12 cellular contexts compared by ENCODE assay signal in genomic region chr22:48488611-48489456, GRCh38.
A peak's percentile ranks its signal among the peaks of the same experiment; 100 is the strongest.
DNase-seq lines count a peak whose midpoint lies in the region; FAIRE-seq and TF ChIP-seq lines count a peak whose summit lies in the region.
"Had no signal": no experiment of that assay in that cellular context is flagged by ENCODE, and none has a peak within 500 bp of the region (broad histone marks: within the 10 kb centered on the region; RNA-seq: fewer than 3 reads in every experiment).

No MANE protein-coding gene starts in this region.

- no peak overlapping the region; the same call in 1 of the 2 replicates for H3K14ac ChIP-seq in H9 (ENCODE audit: insufficient read depth, low read length)

- no peak for TF ChIP-seq CTCF in A673 (conservative IDR thresholded peaks at IDR 0.05; ENCODE audit: low read depth, low read length)
- peak; percentile 34; the same call in 2 of the 3 replicates for TF ChIP-seq CTCF in H9 (conservative IDR thresholded peaks at IDR 0.05)
- peak; percentile 21 for TF ChIP-seq CTCF in neural progenitor cell (IDR thresholded peaks at IDR 0.05)

- H4K5ac ChIP-seq in H9 (ENCODE audit: insufficient read length, low read depth, low read length) = no peak overlapping the region

- H2BK15ac ChIP-seq in H9 (ENCODE audit: low read depth, low read length) = no peak overlapping the region

- H4K91ac ChIP-seq in H9 (ENCODE audit: insufficient read length, low read depth, low read length) = no peak overlapping the region

- BruUV-seq in A673 (replicated peaks; lab: Mats Ljungman, UMichigan) = no TSS peak

- H3K56ac ChIP-seq in H9 (ENCODE audit: insufficient read length, low read depth, low read length) = no peak overlapping the region

- WGBS in H9 (ENCODE audit: extremely low coverage, insufficient read length, low lambda C conversion rate) = no CpG with 5 or more reads among the region's 76 CpGs
- 13% methylated on average over 76 of the region's 76 CpGs for WGBS in ectodermal cell, 2 experiments
- 13 to 27% (median 17%) methylated on average over 40 to 76 of the region's 76 CpGs for WGBS in small intestine, 3 donors

- H4K20me1 ChIP-seq in H9 (ENCODE audit: control insufficient read depth, insufficient read depth, insufficient read length) (no peaks in the 10 kb centered on the region), neural progenitor cell (ENCODE audit: low read depth) (peaks cover 33% of the 10 kb centered on the region), Karpas-422 (ENCODE audit: insufficient read depth, low read depth, low read length) (0 out of 2 replicates have a peak, but pooled peaks cover 11% of the 10 kb centered on the region)

- H3K36me3 ChIP-seq in A673 (ENCODE audit: insufficient read depth, low read length, poor library complexity, severe bottlenecking) (no peaks in the 10 kb centered on the region), ectodermal cell (ENCODE audit: control insufficient read depth, insufficient read depth, low read length) (no peaks in the 10 kb centered on the region), neural progenitor cell (no peaks in the 10 kb centered on the region), Karpas-422 (ENCODE audit: insufficient read depth, low read length) (no peaks in the 10 kb centered on the region), small intestine (ENCODE audit: control insufficient read depth in 2 of 2, insufficient read depth in 2 of 2, low read length in 2 of 2) (no peaks in the 10 kb centered on the region)

- H3K27ac ChIP-seq in A673 (ENCODE audit: low read depth, low read length, poor library complexity, severe bottlenecking) = no peak overlapping the region
- no peak overlapping the region for H3K27ac ChIP-seq in H9 (ENCODE audit: insufficient read length, low read depth, low read length)
- H3K27ac ChIP-seq in ectodermal cell (ENCODE audit: insufficient read depth, low read depth, low read length, poor library complexity, severe bottlenecking) = no peak overlapping the region
- no peak overlapping the region for H3K27ac ChIP-seq in neural progenitor cell
- no peak overlapping the region for H3K27ac ChIP-seq in Karpas-422 (ENCODE audit: low read length)
- H3K27ac ChIP-seq in small intestine (ENCODE audit: low read depth in 1 of 2, low read length in 1 of 2) = no peak overlapping the region

- peaks cover 3% of the 10 kb centered on the region for H3K79me1 ChIP-seq in H9 (ENCODE audit: insufficient read depth, low read depth, low read length, poor library complexity, severe bottlenecking)

- H3K27me3 ChIP-seq in A673 (replicated peaks; ENCODE audit: insufficient read depth, low read depth, low read length, poor library complexity) = no peaks in the 10 kb centered on the region
- no peaks in the 10 kb centered on the region for H3K27me3 ChIP-seq in H9 (ENCODE audit: insufficient read depth, low read length)
- H3K27me3 ChIP-seq in ectodermal cell (ENCODE audit: control insufficient read depth, insufficient read depth, low read length, poor library complexity, severe bottlenecking) = peaks cover 36% of the 10 kb centered on the region
- H3K27me3 ChIP-seq in neural progenitor cell = peaks cover 38% of the 10 kb centered on the region
- no peaks in the 10 kb centered on the region for H3K27me3 ChIP-seq in Karpas-422 (ENCODE audit: low read length)
- peaks cover 18 to 23% of the 10 kb centered on the region in 2 donors for H3K27me3 ChIP-seq in small intestine (ENCODE audit: control insufficient read depth in 2 of 2, insufficient read depth in 2 of 2, low read length in 2 of 2)

- H3K36me3 Mint-ChIP-seq in H9 (ENCODE audit: insufficient read depth in 1 of 3, low read depth in 3 of 3) = peaks cover 0 to 10% (median 1%) of the 10 kb centered on the region in 3 experiments; a peak in 1 of 7 replicates
- H3K36me3 Mint-ChIP-seq in neural progenitor cell = no peaks in the 10 kb centered on the region
- no peaks in the 10 kb centered on the region for H3K36me3 Mint-ChIP-seq in activated naive CD8-positive, alpha-beta T cell treated with anti-CD3 and anti-CD28 coated beads for 36 hours
- H3K36me3 Mint-ChIP-seq: IgD-negative memory B cell had no signal

- no peaks in the 10 kb centered on the region for H3K9me2 ChIP-seq in Karpas-422 (replicated peaks; ENCODE audit: insufficient read depth, low read length)

- no peak overlapping the region for H2BK20ac ChIP-seq in H9 (ENCODE audit: low read depth, low read length, poor library complexity, severe bottlenecking)

- H3K4me1 ChIP-seq in A673 (ENCODE audit: insufficient read depth, low read length, poor library complexity, severe bottlenecking) (peaks cover 16% of the 10 kb centered on the region), H9 (ENCODE audit: insufficient read depth, low read length) (peaks cover 3% of the 10 kb centered on the region; the same call in 1 of the 2 replicates), ectodermal cell (ENCODE audit: control insufficient read depth, insufficient read depth, low read length) (peaks cover 16% of the 10 kb centered on the region), neural progenitor cell (peaks cover 13% of the 10 kb centered on the region), Karpas-422 (ENCODE audit: low read length) (peaks cover 28% of the 10 kb centered on the region), small intestine (ENCODE audit: control insufficient read depth in 2 of 2, insufficient read depth in 1 of 2, low read depth in 1 of 2, low read length in 1 of 2) (no peaks in the 10 kb centered on the region)

- H2BK5ac ChIP-seq in H9 (ENCODE audit: insufficient read length, low read length) = no peak overlapping the region

- peaks cover 34% of the 10 kb centered on the region for H3K27me3 Mint-ChIP-seq in H9 (ENCODE audit: low read depth)
- peaks cover 22% of the 10 kb centered on the region for H3K27me3 Mint-ChIP-seq in neural progenitor cell (ENCODE audit: insufficient read depth, low read depth)
- peaks cover 73% of the 10 kb centered on the region for H3K27me3 Mint-ChIP-seq in activated naive CD8-positive, alpha-beta T cell treated with anti-CD3 and anti-CD28 coated beads for 36 hours

- H2BK120ac ChIP-seq in H9 (ENCODE audit: low read depth, low read length, poor library complexity, severe bottlenecking) = no peak overlapping the region

- intact Hi-C loops in A673 (cut with micrococcal nuclease; ENCODE audit: unreplicated experiment) = no loop called here

- CTCF ChIA-PET in A673 (lab: Charles Lee) = no interaction called here

- H3T11ph ChIP-seq in H9 (ENCODE audit: low read length) = no peak overlapping the region

- H3K79me2 ChIP-seq in H9 (ENCODE audit: insufficient read depth, low read length) = peaks cover 8% of the 10 kb centered on the region; the same call in 1 of the 2 replicates
- H3K79me2 ChIP-seq in neural progenitor cell (ENCODE audit: low read depth) = peaks cover 16% of the 10 kb centered on the region
- H3K79me2 ChIP-seq in Karpas-422 (ENCODE audit: low read length) = no peaks in the 10 kb centered on the region

- H3K18ac ChIP-seq in H9 (ENCODE audit: insufficient read length, low read depth, low read length) = no peak overlapping the region

- H3K4me3 ChIP-seq in A673 (ENCODE audit: low read depth, low read length, poor library complexity, severe bottlenecking) (peak overlapping the region; percentile 85), ectodermal cell (ENCODE audit: insufficient read depth, low read depth, low read length) (peak overlapping the region; percentile 22), neural progenitor cell (peak overlapping the region; percentile 40), Karpas-422 (ENCODE audit: low read length) (no peak overlapping the region), small intestine (ENCODE audit: low read depth in 1 of 2, low read length in 2 of 2) (no peak overlapping the region)

- FAIRE-seq in small intestine (lab: Jason Lieb, UNC) = no peak

- H3K9me3 ChIP-seq in A673 (ENCODE audit: low read depth, low read length, poor library complexity, severe bottlenecking) (no peaks in the 10 kb centered on the region), H9 (ENCODE audit: control insufficient read depth, low read depth, low read length) (no peaks in the 10 kb centered on the region), ectodermal cell (ENCODE audit: control insufficient read depth, low read length) (no peaks in the 10 kb centered on the region), neural progenitor cell (ENCODE audit: low read depth) (no peaks in the 10 kb centered on the region), Karpas-422 (ENCODE audit: low read length) (no peaks in the 10 kb centered on the region), small intestine (ENCODE audit: control insufficient read depth, low read depth) (no peaks in the 10 kb centered on the region)

- H3K9me3 Mint-ChIP-seq in H9 (no peaks in the 10 kb centered on the region; a peak in 1 of 5 replicates), neural progenitor cell (no peaks in the 10 kb centered on the region)
- no peaks in the 10 kb centered on the region for H3K9me3 Mint-ChIP-seq in activated naive CD8-positive, alpha-beta T cell treated with anti-CD3 and anti-CD28 coated beads for 36 hours
- H3K9me3 Mint-ChIP-seq: IgD-negative memory B cell had no signal

- H3K27ac Mint-ChIP-seq in H9 (no peak overlapping the region), neural progenitor cell (no peak overlapping the region)
- H3K27ac Mint-ChIP-seq in activated naive CD8-positive, alpha-beta T cell treated with anti-CD3 and anti-CD28 coated beads for 36 hours = no peak overlapping the region
- H3K27ac Mint-ChIP-seq: IgD-negative memory B cell had no signal

- H2AK5ac ChIP-seq in H9 (ENCODE audit: insufficient read length, low read length) = no peak overlapping the region

- H3K23me2 ChIP-seq in H9 (ENCODE audit: insufficient read length, low read depth, low read length, poor library complexity, severe bottlenecking) = peaks cover 17% of the 10 kb centered on the region

- H3K4me1 Mint-ChIP-seq in H9 (peaks cover 33 to 54% of the 10 kb centered on the region in 2 experiments), neural progenitor cell (peaks cover 39% of the 10 kb centered on the region)
- H3K4me1 Mint-ChIP-seq in activated naive CD8-positive, alpha-beta T cell treated with anti-CD3 and anti-CD28 coated beads for 36 hours = no peaks in the 10 kb centered on the region
- H3K4me1 Mint-ChIP-seq: IgD-negative memory B cell had no signal

- H3F3A ChIP-seq in neural progenitor cell (ENCODE audit: low read depth) = peaks cover 20% of the 10 kb centered on the region

- H3K4ac ChIP-seq in H9 (ENCODE audit: low read depth, low read length) = no peak overlapping the region

- no peak overlapping the region for H3K23ac ChIP-seq in H9 (ENCODE audit: insufficient read length, low read depth, low read length)

- H4K8ac ChIP-seq in H9 (replicated peaks; ENCODE audit: insufficient read length, low read depth, low read length) = no peak overlapping the region

- H3K9ac ChIP-seq in H9 (ENCODE audit: extremely low read depth, insufficient read length, low read length) (no peak overlapping the region), neural progenitor cell (no peak overlapping the region), Karpas-422 (ENCODE audit: low read length) (no peak overlapping the region)

- H3K4me2 ChIP-seq in H9 (ENCODE audit: insufficient read depth, insufficient read length, low read length) (peak overlapping the region; percentile 15), neural progenitor cell (peak overlapping the region; percentile 69), Karpas-422 (ENCODE audit: low read depth, low read length, poor library complexity, severe bottlenecking) (no peak overlapping the region)

- H2AFZ ChIP-seq in H9 (ENCODE audit: low read length) (no peak overlapping the region), neural progenitor cell (replicated peaks) (no peak overlapping the region), Karpas-422 (ENCODE audit: low read length) (no peak overlapping the region)

- POLR2A ChIA-PET in A673 (lab: Charles Lee; ENCODE audit: low non-redundant PET) = no interaction called here

- DNase-seq in A673 (ENCODE audit: low spot score) = peak; percentile 57
- DNase-seq in H9 = peak; percentile 63
- DNase-seq in neural progenitor cell (ENCODE audit: low spot score) = peak; percentile 89
- DNase-seq in Karpas-422 = no peak
- no peak for DNase-seq in small intestine
- no peak for DNase-seq in activated naive CD8-positive, alpha-beta T cell treated with anti-CD3 and anti-CD28 coated beads for 36 hours
- DNase-seq in kidney glomerular epithelial cell (lab: John Stamatoyannopoulos, UW) = no peak
- DNase-seq: effector CD4-positive, alpha-beta T cell; NCI-H187 treated with DMSO at 0.1 percent for 48 hours; OCI-M1 had no signal

- H2BK12ac ChIP-seq in H9 (ENCODE audit: insufficient read length, low read depth, low read length) = no peak overlapping the region

- H3K4me3 Mint-ChIP-seq in H9 (peak overlapping the region; percentile 52 to 74), neural progenitor cell (peak overlapping the region; percentile 82)
- no peak overlapping the region for H3K4me3 Mint-ChIP-seq in activated naive CD8-positive, alpha-beta T cell treated with anti-CD3 and anti-CD28 coated beads for 36 hours
- H3K4me3 Mint-ChIP-seq: IgD-negative memory B cell had no signal

Comparison
In these comparisons a context has a peak if more than half of its experiments do, and no peak if none do; other contexts are left out.
1. DNase-seq: peak in A673 (single experiment), H9 (single experiment) and neural progenitor cell (single experiment); none in Karpas-422 (single experiment), small intestine (single experiment), activated naive CD8-positive, alpha-beta T cell treated with anti-CD3 and anti-CD28 coated beads for 36 hours (single experiment) and kidney glomerular epithelial cell (single experiment).
2. H3K4me3 ChIP-seq: peak in A673 (single experiment), ectodermal cell (single experiment) and neural progenitor cell (single experiment); none in Karpas-422 (single experiment) and small intestine (0 of 2).